Comparison of ENCODE assay signal across 8 cellular contexts in the genomic region with DNA sequence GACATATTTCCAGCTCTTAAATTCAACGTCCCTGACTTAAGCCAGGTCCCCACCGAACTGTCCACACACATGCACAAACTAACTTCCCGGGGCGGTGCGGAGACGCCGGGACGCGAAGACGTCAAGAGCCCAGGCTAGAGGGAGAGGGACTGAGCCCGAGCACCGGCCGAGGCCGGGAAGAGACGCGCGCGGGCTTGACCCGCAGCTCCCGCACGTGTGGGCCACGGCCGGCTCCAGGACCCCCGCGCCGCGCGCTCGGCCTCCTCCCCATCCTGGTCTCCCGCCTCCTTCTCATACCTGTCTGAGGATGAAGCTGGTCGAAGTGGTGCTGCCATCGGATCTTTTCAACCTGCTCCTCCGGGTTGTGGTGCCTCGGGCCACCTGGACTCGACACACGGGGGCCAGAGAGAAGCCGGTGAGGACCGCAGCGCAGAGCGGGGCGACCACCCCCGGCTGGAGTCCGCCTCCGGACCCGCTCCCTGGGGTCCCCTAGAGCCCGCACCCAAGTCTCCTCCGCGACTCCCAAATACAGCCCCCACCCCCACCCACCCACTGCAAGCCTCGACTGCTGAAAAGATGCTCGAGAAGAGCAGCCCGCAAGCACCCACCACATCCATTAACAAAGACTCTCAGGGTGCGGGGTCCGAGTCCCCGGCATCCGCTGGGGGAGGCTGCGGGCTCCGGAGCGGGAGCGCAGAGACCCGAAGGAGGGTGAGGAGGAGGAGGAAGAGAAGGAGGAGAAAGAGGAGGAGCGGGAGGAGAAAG. TPM values are rescaled to one million over a fixed set of nuclear protein-coding genes. Genes with fewer than 3 reads are reported as not detected.
DNase-seq lines count a peak whose midpoint lies in the region; ATAC-seq and TF ChIP-seq lines count a peak whose summit lies in the region.

No MANE protein-coding gene starts in this region.

- no peaks in the 10 kb centered on the region for H3K9me3 ChIP-seq in ovary

- peak overlapping the region; percentile 39 for H3K4me3 ChIP-seq in ovary

- 0 to 1% (median 0%) methylated on average over 61 of the region's 61 CpGs for WGBS in ovary, 3 donors

- POLR2A ChIA-PET in GM10248 (lab: Yijun Ruan, JAX): no interaction called here

- DNase-seq in GM10248 (ENCODE audit: extremely low spot score) (peak; percentile 58), germinal center (ENCODE audit: low spot score) (peak; percentile 23), ovary (peak in 4 of 5 donors; percentile 12 to 45 (median 30)), NOMO-1 treated with DMSO at 0.1 percent for 48 hours (lab: John Stamatoyannopoulos, UW; ENCODE audit: unreplicated experiment) (no peak)
- DNase-seq in activated CD8-positive, alpha-beta memory T cell treated with anti-CD3 and anti-CD28 coated beads, Interleukin-2, amount 50 U/mL, for 48 hours: peak; percentile 52

- no peaks in the 10 kb centered on the region for H3K27me3 ChIP-seq in ovary

- no peak for TF ChIP-seq POLR2A in ovary (IDR thresholded peaks at IDR 0.05)

- no peaks in the 10 kb centered on the region for H3K36me3 ChIP-seq in ovary

- ATAC-seq in HG02678 (IDR thresholded peaks at IDR 0.05; ENCODE audit: unreplicated experiment) (peak; percentile 42), GM21576 (IDR thresholded peaks at IDR 0.05; ENCODE audit: unreplicated experiment) (no peak), GM19324 (IDR thresholded peaks at IDR 0.05; ENCODE audit: low FRiP score, unreplicated experiment) (no peak)

- intact Hi-C loops in ovary (cut with DNase I): no loop called here

- TF ChIP-seq CTCF in GM10248 (IDR thresholded peaks at IDR 0.05; ENCODE audit: control extremely low read depth, extremely low read depth, low read depth, missing control alignments) (no peak), ovary (IDR thresholded peaks at IDR 0.05) (no peak)

- TF ChIP-seq EP300 in ovary (IDR thresholded peaks at IDR 0.05): no peak

- CTCF ChIA-PET in GM10248 (lab: Yijun Ruan, JAX): interaction anchor here (0.8 to 1.6 kb wide), 6 partner anchors 20 to 73 kb away, joined by 4 to 7 read pairs (median 5); no protein-coding TSS in a partner anchor

- H3K27ac ChIP-seq in ovary: no peak overlapping the region

- H3K4me1 ChIP-seq in ovary (ENCODE audit: insufficient read depth): peaks cover 5% of the 10 kb centered on the region

RNA-seq across cellular contexts. Expression of a gene that starts 0.6 kb away (rescaled TPM):
- total RNA-seq in ovary: 1 to 10 TPM in 4 of 7 donors, under 1 TPM in 3; 0.62 to 1.9 (median 1.0) TPM
- 1 to 10 TPM in 1 of 2 donors, under 1 TPM in 1; 0.23 to 1.1 TPM for polyA plus RNA-seq in ovary
